18 cellular contexts compared by ENCODE assay signal in the genomic region with DNA sequence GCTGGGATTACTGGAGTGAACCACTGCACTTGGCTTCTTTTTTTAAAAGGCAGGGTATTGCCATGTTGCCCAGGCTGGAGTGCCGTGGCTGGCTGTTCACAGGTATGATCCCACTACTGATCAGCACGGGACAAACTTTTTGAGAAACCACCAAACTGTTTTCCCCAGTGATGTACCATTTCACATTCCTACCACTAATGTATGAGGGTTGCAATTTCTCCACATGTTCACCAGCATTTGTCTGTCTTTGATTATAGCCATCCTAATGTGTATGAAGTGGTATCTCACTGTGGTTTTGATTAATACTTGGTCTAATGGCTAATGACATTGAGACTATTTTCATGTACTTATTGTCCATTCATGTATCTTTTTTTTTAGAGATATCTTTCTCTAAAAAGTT. TPM values are rescaled to one million over a fixed set of nuclear protein-coding genes. Genes with fewer than 3 reads are reported as not detected.
DNase-seq lines count a peak whose midpoint lies in the region; FAIRE-seq and TF ChIP-seq lines count a peak whose summit lies in the region.
"Had no signal": no experiment of that assay in that cellular context is flagged by ENCODE, and none has a peak within 500 bp of the region (broad histone marks: within the 10 kb centered on the region; RNA-seq: fewer than 3 reads in every experiment).

No MANE protein-coding gene starts in this region.

- peak; percentile 51 for FAIRE-seq in keratinocyte (lab: Jason Lieb, UNC)
- FAIRE-seq: A204.1 had no signal

- H2BK15ac ChIP-seq in H9 (ENCODE audit: low read depth, low read length) = no peak overlapping the region

- H3K4me2 ChIP-seq in keratinocyte (ENCODE audit: control insufficient read depth, extremely low read depth, insufficient read depth, low read depth, low read length) (no peak overlapping the region), H9 (ENCODE audit: insufficient read depth, insufficient read length, low read length) (no peak overlapping the region)

- H3K9me3 ChIP-seq in endodermal cell (ENCODE audit: control insufficient read depth, low read length) (no peaks in the 10 kb centered on the region), keratinocyte (ENCODE audit: control insufficient read depth, low read depth, low read length) (no peaks in the 10 kb centered on the region), H9 (ENCODE audit: control insufficient read depth, low read depth, low read length) (no peaks in the 10 kb centered on the region)
- H3K9me3 ChIP-seq: HAP-1 had no signal

- H3K79me1 ChIP-seq in H9 (ENCODE audit: insufficient read depth, low read depth, low read length, poor library complexity, severe bottlenecking) = no peaks in the 10 kb centered on the region

- H3K4me1 Mint-ChIP-seq in HFFc6 (ENCODE audit: low read depth) = peaks cover 34% of the 10 kb centered on the region
- H3K4me1 Mint-ChIP-seq in endodermal cell = peaks cover 7% of the 10 kb centered on the region
- H3K4me1 Mint-ChIP-seq in H9 = peaks cover 7 to 17% of the 10 kb centered on the region in 2 experiments
- H3K4me1 Mint-ChIP-seq: B cell; CD8-positive, alpha-beta memory T cell had no signal

- H3K56ac ChIP-seq in H9 (ENCODE audit: insufficient read length, low read depth, low read length) = no peak overlapping the region

- no peak overlapping the region for H3K27ac ChIP-seq in endodermal cell (ENCODE audit: low read depth, low read length)
- no peak overlapping the region for H3K27ac ChIP-seq in keratinocyte (ENCODE audit: control insufficient read depth, insufficient read depth, low read length)
- H3K27ac ChIP-seq in H9 (ENCODE audit: insufficient read length, low read depth, low read length) = no peak overlapping the region
- H3K27ac ChIP-seq: SK-N-MC had no signal

- H3K36me3 Mint-ChIP-seq in HFFc6 (ENCODE audit: low read depth) (no peaks in the 10 kb centered on the region), endodermal cell (ENCODE audit: low read depth) (no peaks in the 10 kb centered on the region), H9 (ENCODE audit: insufficient read depth in 1 of 3, low read depth in 3 of 3) (no peaks in the 10 kb centered on the region)
- H3K36me3 Mint-ChIP-seq: CD8-positive, alpha-beta memory T cell had no signal

- H4K8ac ChIP-seq in H9 (replicated peaks; ENCODE audit: insufficient read length, low read depth, low read length) = no peak overlapping the region

- no peak overlapping the region for H2BK20ac ChIP-seq in H9 (ENCODE audit: low read depth, low read length, poor library complexity, severe bottlenecking)

- no peak overlapping the region for H3K23ac ChIP-seq in H9 (ENCODE audit: insufficient read length, low read depth, low read length)

- H3K18ac ChIP-seq in H9 (ENCODE audit: insufficient read length, low read depth, low read length) = no peak overlapping the region

- no peak overlapping the region for H2AK5ac ChIP-seq in H9 (ENCODE audit: insufficient read length, low read length)

- H2BK12ac ChIP-seq in H9 (ENCODE audit: insufficient read length, low read depth, low read length) = no peak overlapping the region

- no peak overlapping the region for H2BK120ac ChIP-seq in H9 (ENCODE audit: low read depth, low read length, poor library complexity, severe bottlenecking)

- dilution Hi-C loops in keratinocyte (cut with MboI; ENCODE audit: extremely low pct_ligation_motif_present, low sequenced_read_pairs) = no loop called here

- H3K79me2 ChIP-seq in keratinocyte (ENCODE audit: control insufficient read depth, insufficient read depth, low read length) = no peaks in the 10 kb centered on the region
- H3K79me2 ChIP-seq in H9 (ENCODE audit: insufficient read depth, low read length) = no peaks in the 10 kb centered on the region

- H3K36me3 ChIP-seq in endodermal cell (ENCODE audit: control insufficient read depth, insufficient read depth, low read length) = no peaks in the 10 kb centered on the region
- no peaks in the 10 kb centered on the region for H3K36me3 ChIP-seq in keratinocyte (ENCODE audit: control insufficient read depth in 2 of 2, extremely low read depth in 1 of 2, insufficient read depth in 2 of 2, low read length in 2 of 2)
- H3K36me3 ChIP-seq: HAP-1 had no signal

- H3K4me1 ChIP-seq in endodermal cell (ENCODE audit: control insufficient read depth, insufficient read depth, low read length) (peaks cover 8% of the 10 kb centered on the region), keratinocyte (ENCODE audit: control insufficient read depth, extremely low read depth, insufficient read depth, low read length) (no peaks in the 10 kb centered on the region), H9 (ENCODE audit: insufficient read depth, low read length) (no peaks in the 10 kb centered on the region)

- H3K4me3 Mint-ChIP-seq in HFFc6 (no peak overlapping the region), endodermal cell (no peak overlapping the region), H9 (no peak overlapping the region)
- H3K4me3 Mint-ChIP-seq: B cell; CD8-positive, alpha-beta memory T cell had no signal

- H3K9ac ChIP-seq in endodermal cell (ENCODE audit: extremely low read depth, low read length, poor library complexity, severe bottlenecking) (no peak overlapping the region), keratinocyte (ENCODE audit: control insufficient read depth, extremely low read depth, insufficient read depth, low read length) (no peak overlapping the region), H9 (ENCODE audit: extremely low read depth, insufficient read length, low read length) (no peak overlapping the region)

- no peaks in the 10 kb centered on the region for H3K9me3 Mint-ChIP-seq in HFFc6
- no peaks in the 10 kb centered on the region for H3K9me3 Mint-ChIP-seq in endodermal cell
- no peaks in the 10 kb centered on the region for H3K9me3 Mint-ChIP-seq in H9
- H3K9me3 Mint-ChIP-seq: CD8-positive, alpha-beta memory T cell had no signal

- no peak overlapping the region for H2BK5ac ChIP-seq in H9 (ENCODE audit: insufficient read length, low read length)

- no peak overlapping the region for H4K91ac ChIP-seq in H9 (ENCODE audit: insufficient read length, low read depth, low read length)

- H3T11ph ChIP-seq in H9 (ENCODE audit: low read length) = no peak overlapping the region

- H4K20me1 ChIP-seq in keratinocyte (ENCODE audit: control insufficient read depth, extremely low read depth, insufficient read depth, low read length) (no peaks in the 10 kb centered on the region), H9 (ENCODE audit: control insufficient read depth, insufficient read depth, insufficient read length) (no peaks in the 10 kb centered on the region)

- H3K4me3 ChIP-seq in AG09309 (ENCODE audit: control insufficient read depth, low read depth, low read length) (no peak overlapping the region), endodermal cell (ENCODE audit: low read length) (no peak overlapping the region), keratinocyte (ENCODE audit: control insufficient read depth in 2 of 3, extremely low read depth in 1 of 3, insufficient read depth in 2 of 3, low read depth in 1 of 3, low read length in 3 of 3) (no peak overlapping the region)
- H3K4me3 ChIP-seq: HAP-1, SK-N-MC had no signal

- H4K5ac ChIP-seq in H9 (ENCODE audit: insufficient read length, low read depth, low read length) = no peak overlapping the region

- no peak overlapping the region for H3K14ac ChIP-seq in H9 (ENCODE audit: insufficient read depth, low read length)

- H3K27ac Mint-ChIP-seq in HFFc6 (no peak overlapping the region), endodermal cell (no peak overlapping the region), H9 (no peak overlapping the region)
- H3K27ac Mint-ChIP-seq: B cell; CD8-positive, alpha-beta memory T cell had no signal

- TF ChIP-seq CTCF in AG09309 (IDR thresholded peaks at IDR 0.05; ENCODE audit: control insufficient read depth, insufficient read depth, low read depth, low read length, missing control alignments) (peak; percentile 16), HFFc6 (IDR thresholded peaks at IDR 0.05) (peak; percentile 52), endodermal cell (conservative IDR thresholded peaks at IDR 0.05) (peak; percentile 48), keratinocyte (optimal IDR thresholded peaks at IDR 0.05 in 1 of 3, IDR thresholded peaks at IDR 0.05 in 1 of 3, conservative IDR thresholded peaks at IDR 0.05 in 1 of 3; ENCODE audit: extremely low read depth in 1 of 3, insufficient read depth in 2 of 3, low read length in 3 of 3) (no peak), H9 (conservative IDR thresholded peaks at IDR 0.05) (no peak)

- no peak overlapping the region for H3K4ac ChIP-seq in H9 (ENCODE audit: low read depth, low read length)

- no peaks in the 10 kb centered on the region for H3K23me2 ChIP-seq in H9 (ENCODE audit: insufficient read length, low read depth, low read length, poor library complexity, severe bottlenecking)

- no peaks in the 10 kb centered on the region for H3K9me1 ChIP-seq in keratinocyte (ENCODE audit: control insufficient read depth, extremely low read depth, insufficient read depth, low read length)

- no peaks in the 10 kb centered on the region for H3K27me3 ChIP-seq in endodermal cell (ENCODE audit: control insufficient read depth, insufficient read depth, low read length, poor library complexity, severe bottlenecking)
- H3K27me3 ChIP-seq in keratinocyte (ENCODE audit: control insufficient read depth, extremely low read depth, insufficient read depth, low read length) = no peaks in the 10 kb centered on the region
- H3K27me3 ChIP-seq in H9 (ENCODE audit: insufficient read depth, low read length) = no peaks in the 10 kb centered on the region

- H2AFZ ChIP-seq in keratinocyte (ENCODE audit: control insufficient read depth, low read length) (no peak overlapping the region), H9 (ENCODE audit: low read length) (no peak overlapping the region)

- WGBS in endodermal cell (ENCODE audit: insufficient coverage in 1 of 2, insufficient read length in 1 of 2), 2 experiments = 87 to 100% methylated on average over 1 to 2 of the region's 2 CpGs
- no CpG with 5 or more reads among the region's 2 CpGs for WGBS in H9 (ENCODE audit: extremely low coverage, insufficient read length, low lambda C conversion rate)

- no peaks in the 10 kb centered on the region; the same call in 1 of the 2 replicates for H3K27me3 Mint-ChIP-seq in HFFc6 (ENCODE audit: insufficient read depth)
- no peaks in the 10 kb centered on the region for H3K27me3 Mint-ChIP-seq in endodermal cell (ENCODE audit: insufficient read depth)
- peaks cover 2% of the 10 kb centered on the region; the same call in 1 of the 2 replicates for H3K27me3 Mint-ChIP-seq in H9 (ENCODE audit: low read depth)
- H3K27me3 Mint-ChIP-seq: B cell; CD8-positive, alpha-beta memory T cell had no signal

- DNase-seq in AG09309 (ENCODE audit: low read depth) (no peak), HFFc6 (no peak), endodermal cell (no peak), keratinocyte (ENCODE audit: low read depth, low spot score) (no peak), hepatic stellate cell (ENCODE audit: low spot score) (no peak), NCI-H1417 treated with DMSO at 0.1 percent for 48 hours (lab: John Stamatoyannopoulos, UW) (no peak), H9 (no peak)
- no peak for DNase-seq in activated effector memory CD4-positive, alpha-beta T cell treated with Interleukin-2 at 50 U/mL for 16 hours
- DNase-seq: CD8-positive, alpha-beta memory T cell; DND-41; MV-4-11; NCI-H2107; NCI-H446; NCI-H774 had no signal

RNA-seq across cellular contexts. Expression of gene EP300, which starts 41.5 kb away (rescaled TPM):
- 10 to 100 TPM; 28.4 to 41.1 (median 33.1) TPM for total RNA-seq in HFFc6 (2021; fragmentation: NEBNext Ultra II Directional; extraction: Animal tissue kit (Norgen Biotek cat#: 25700))
- total RNA-seq in endodermal cell = 100 to 1,000 TPM in 1 of 2 donors, 10 to 100 TPM in 1; 95.5 to 130 TPM
- 48.2 TPM for polyA plus RNA-seq in endodermal cell (2013, experiment 1 of 2)
- polyA plus RNA-seq in endodermal cell (2013, experiment 2 of 2) = 48.4 TPM
- 7.9 to 10.5 TPM (median 9.7 TPM) in 3 replicates for polyA plus RNA-seq in keratinocyte
- polyA plus RNA-seq in keratinocyte (2011; ENCODE audit: low read depth) = 23.9 TPM
- 14.5 and 20.1 TPM in 2 replicates for polyA plus RNA-seq in keratinocyte (2011; cell fraction: cytosol; rRNA removed)
- 79.0 and 85.0 TPM in 2 replicates for polyA plus RNA-seq in keratinocyte (2011; cell fraction: nucleus; rRNA removed)
- polyA plus RNA-seq in keratinocyte (2012; ENCODE audit: low replicate concordance) = 21.6 and 21.8 TPM in 2 replicates
- 51.2 to 126 TPM (median 62.3 TPM) in 3 replicates for polyA minus RNA-seq in keratinocyte
- polyA minus RNA-seq in keratinocyte (2011; cell fraction: cytosol; rRNA and poly(A)+ RNA removed) = 17.1 TPM
- polyA minus RNA-seq in keratinocyte (2011; cell fraction: nucleus; rRNA and poly(A)+ RNA removed) = 70.2 and 131 TPM in 2 replicates
- total RNA-seq in H9 (2021) = 132 and 136 TPM in 2 replicates

Comparison
In these comparisons a context has a peak if more than half of its experiments do, and no peak if none do; other contexts are left out.
1. CTCF ChIP-seq: peak in AG09309 (single experiment), HFFc6 (single experiment) and endodermal cell (single experiment); none in keratinocyte (0 of 3) and H9 (single experiment).